19 cellular contexts compared by ENCODE assay signal in the genomic region with DNA sequence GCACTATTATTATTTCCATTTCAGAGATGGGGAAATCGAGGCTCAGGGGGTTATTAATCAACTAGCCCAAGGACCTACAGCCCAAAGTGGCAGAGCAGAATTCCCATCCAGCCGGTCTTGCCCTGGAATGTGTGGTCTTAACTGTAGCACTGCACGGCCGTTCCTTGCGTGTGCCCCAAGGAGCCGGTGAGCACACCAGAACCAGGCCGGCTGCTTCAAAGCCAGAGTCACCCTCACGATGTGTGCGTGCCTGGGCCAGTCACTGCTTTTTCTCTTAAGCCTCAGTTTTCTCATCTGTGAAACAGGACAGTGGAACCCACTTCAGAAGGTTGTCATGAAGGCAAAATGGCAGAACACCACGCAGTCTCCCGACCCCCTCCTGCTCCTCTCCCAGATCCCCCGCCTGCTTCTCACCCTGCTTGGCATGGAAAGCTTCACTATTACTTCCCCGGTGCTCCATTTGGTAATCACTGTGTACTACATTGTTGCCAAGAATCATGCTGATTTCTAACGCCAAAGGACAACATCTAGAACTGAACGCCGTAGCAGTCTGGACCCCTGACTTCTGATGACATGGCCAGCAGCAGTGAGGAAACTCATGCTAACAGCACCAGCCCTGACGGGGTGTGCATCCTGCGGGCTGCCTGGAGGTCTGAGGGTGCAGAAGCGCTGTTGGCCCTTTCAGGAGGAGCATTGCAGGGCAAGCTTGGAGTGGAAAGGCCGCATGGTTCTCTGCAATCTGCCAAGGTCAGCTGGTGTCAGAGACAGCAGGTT.
DNase-seq lines count a peak whose midpoint lies in the region; ATAC-seq, FAIRE-seq and TF ChIP-seq lines count a peak whose summit lies in the region.
"Had no signal": no experiment of that assay in that cellular context is flagged by ENCODE, and none has a peak within 500 bp of the region (broad histone marks: within the 10 kb centered on the region; RNA-seq: fewer than 3 reads in every experiment).

No MANE protein-coding gene starts in this region.

- H3K4me1 ChIP-seq in left ventricle myocardium inferior (no peaks in the 10 kb centered on the region), right atrium auricular region (no peaks in the 10 kb centered on the region), neuronal stem cell (ENCODE audit: control insufficient read depth in 2 of 2, insufficient read depth in 1 of 2, low read depth in 1 of 2, low read length in 2 of 2) (peaks cover 4 to 12% of the 10 kb centered on the region in 2 donors)
- H3K4me1 ChIP-seq: A549, SJSA1 had no signal

- H3K27me3 ChIP-seq in left ventricle myocardium inferior (ENCODE audit: low read depth) (peaks cover 89% of the 10 kb centered on the region), right atrium auricular region (no peaks in the 10 kb centered on the region), neuronal stem cell (ENCODE audit: control insufficient read depth in 3 of 3, insufficient read depth in 3 of 3, low read depth in 1 of 3, low read length in 3 of 3) (peaks cover 0 to 31% (median 0%) of the 10 kb centered on the region in 3 experiments)
- H3K27me3 ChIP-seq: SJSA1 had no signal

- H4K8ac ChIP-seq in neuronal stem cell (ENCODE audit: low read depth, low read length): no peak overlapping the region

- H2BK120ac ChIP-seq in neuronal stem cell (ENCODE audit: low read depth, low read length): no peak overlapping the region

- H3K9me3 Mint-ChIP-seq in chondrocyte (ENCODE audit: low read depth): no peaks in the 10 kb centered on the region

- ATAC-seq in HG02642 (IDR thresholded peaks at IDR 0.05; ENCODE audit: poor library complexity, unreplicated experiment) (no peak), GM18873 (IDR thresholded peaks at IDR 0.05; ENCODE audit: low FRiP score, unreplicated experiment) (no peak)
- ATAC-seq: A549 had no signal

- no peaks in the 10 kb centered on the region for H3K4me1 Mint-ChIP-seq in chondrocyte (ENCODE audit: low read depth)
- H3K4me1 Mint-ChIP-seq: CD14-positive monocyte had no signal

- H3K4ac ChIP-seq in neuronal stem cell (ENCODE audit: low read length): no peak overlapping the region

- no peak overlapping the region for H2BK12ac ChIP-seq in neuronal stem cell (ENCODE audit: low read length)

- H3K4me3 Mint-ChIP-seq in chondrocyte (ENCODE audit: unreplicated experiment): no peak overlapping the region
- H3K4me3 Mint-ChIP-seq: CD14-positive monocyte, HFFc6 had no signal

- WGBS in neuronal stem cell (ENCODE audit: extremely low coverage in 2 of 2, insufficient read length in 2 of 2, insufficient replicate concordance in 1 of 2), 2 donors: no CpG with 5 or more reads among the region's 20 CpGs

- no peak overlapping the region for H3K23ac ChIP-seq in neuronal stem cell (ENCODE audit: low read depth, low read length, poor library complexity)

- H4K91ac ChIP-seq in neuronal stem cell (ENCODE audit: low read depth, low read length, poor library complexity): no peak overlapping the region

- no peak overlapping the region for H2BK15ac ChIP-seq in neuronal stem cell (ENCODE audit: low read length)

- H3K27me3 Mint-ChIP-seq in chondrocyte (ENCODE audit: low read depth): peaks cover 31% of the 10 kb centered on the region

- DNase-seq in left ventricle myocardium inferior (peak; percentile 6), right atrium auricular region (ENCODE audit: low spot score) (no peak), chondrocyte (ENCODE audit: low spot score) (peak; percentile 59), neuronal stem cell (ENCODE audit: low spot score) (no peak), RCC 7860 (ENCODE audit: low spot score) (no peak)
- DNase-seq: DMS79 treated with DMSO at 0.1 percent for 48 hours, H7, HFFc6, IMR-90, NCI-H1417 treated with DMSO at 0.1 percent for 48 hours, NCI-H187 treated with DMSO at 0.1 percent for 48 hours, NCI-H226, NCI-H82 had no signal

- FAIRE-seq in RCC 7860 (lab: Jason Lieb, UNC): no peak
- FAIRE-seq: A549 had no signal

- no peaks in the 10 kb centered on the region for H3K36me3 Mint-ChIP-seq in chondrocyte (ENCODE audit: low read depth)
- H3K36me3 Mint-ChIP-seq: CD14-positive monocyte had no signal

- H3K14ac ChIP-seq in neuronal stem cell (ENCODE audit: low read length): no peak overlapping the region

- H3K4me2 ChIP-seq in neuronal stem cell (ENCODE audit: insufficient read depth, low read length, poor library complexity, severe bottlenecking): no peak overlapping the region
- H3K4me2 ChIP-seq: A549 had no signal

- no peak overlapping the region for H3K27ac Mint-ChIP-seq in chondrocyte (ENCODE audit: unreplicated experiment)
- H3K27ac Mint-ChIP-seq: CD14-positive monocyte, HFFc6 had no signal

- H2BK5ac ChIP-seq in neuronal stem cell (ENCODE audit: low read length): no peak overlapping the region

- no peak overlapping the region for H3K18ac ChIP-seq in neuronal stem cell (ENCODE audit: low read length)

- H2AFZ ChIP-seq in neuronal stem cell (ENCODE audit: low read length): no peak overlapping the region

- H3K36me3 ChIP-seq in left ventricle myocardium inferior: no peaks in the 10 kb centered on the region
- no peaks in the 10 kb centered on the region for H3K36me3 ChIP-seq in right atrium auricular region
- H3K36me3 ChIP-seq in neuronal stem cell (replicated peaks in 1 of 2; ENCODE audit: control insufficient read depth in 2 of 2, insufficient read depth in 2 of 2, low read length in 2 of 2): no peaks in the 10 kb centered on the region
- H3K36me3 ChIP-seq: SJSA1 had no signal

- no peak overlapping the region for H3K9ac ChIP-seq in neuronal stem cell (ENCODE audit: low read depth, low read length, poor library complexity)

- TF ChIP-seq CTCF in left ventricle myocardium inferior (IDR thresholded peaks at IDR 0.05; ENCODE audit: borderline replicate concordance) (no peak), right atrium auricular region (IDR thresholded peaks at IDR 0.05) (no peak), chondrocyte (IDR thresholded peaks at IDR 0.05) (no peak)

- no peaks in the 10 kb centered on the region for H3K79me1 ChIP-seq in neuronal stem cell (ENCODE audit: low read depth, low read length)

- H3K27ac ChIP-seq in left ventricle myocardium inferior (replicated peaks) (no peak overlapping the region), right atrium auricular region (no peak overlapping the region), neuronal stem cell (replicated peaks; ENCODE audit: low read length) (no peak overlapping the region)
- H3K27ac ChIP-seq: A549, RWPE1, SJSA1 had no signal

- H3K4me3 ChIP-seq in left ventricle myocardium inferior (no peak overlapping the region), right atrium auricular region (no peak overlapping the region), neuronal stem cell (ENCODE audit: low read length in 2 of 2) (no peak overlapping the region)
- H3K4me3 ChIP-seq: A549, SJSA1 had no signal

- H3K9me3 ChIP-seq in left ventricle myocardium inferior (replicated peaks): no peaks in the 10 kb centered on the region
- no peaks in the 10 kb centered on the region for H3K9me3 ChIP-seq in right atrium auricular region
- no peaks in the 10 kb centered on the region for H3K9me3 ChIP-seq in neuronal stem cell (replicated peaks in 1 of 2; ENCODE audit: control insufficient read depth in 2 of 2, insufficient read depth in 1 of 2, low read depth in 1 of 2, low read length in 2 of 2)
- H3K9me3 ChIP-seq: A549, SJSA1 had no signal

- intact Hi-C loops in left ventricle myocardium inferior (cut with micrococcal nuclease): no loop called here

- peak overlapping the region; percentile 29 for H2AK5ac ChIP-seq in neuronal stem cell (ENCODE audit: low read depth, low read length)

Comparison
In these comparisons a context has a peak if more than half of its experiments do, and no peak if none do; other contexts are left out.
1. DNase-seq: peak in left ventricle myocardium inferior (single experiment) and chondrocyte (single experiment); none in right atrium auricular region (single experiment), neuronal stem cell (single experiment) and RCC 7860 (single experiment).